Comparison of ENCODE assay signal across 25 cellular contexts in genomic region chr5:93300945-93301344, GRCh38.
"Had no signal": no experiment of that assay in that cellular context is flagged by ENCODE, and none has a peak within 500 bp of the region (broad histone marks: within the 10 kb centered on the region; RNA-seq: fewer than 3 reads in every experiment).

No MANE protein-coding gene starts in this region.

- FAIRE-seq: colon, endothelial cell of umbilical vein, urothelium cell line had no signal

- H3K27me3 Mint-ChIP-seq: dendritic cell treated with granulocyte-macrophage colony-stimulating factor and Interleukin-4, amounts not matched to agents 40 ng/mL and 50 ng/mL, for 4 days; effector memory CD8-positive, alpha-beta T cell had no signal

- H3K4me1 Mint-ChIP-seq: naive thymus-derived CD4-positive, alpha-beta T cell; stimulated activated effector memory CD8-positive, alpha-beta T cell treated with anti-CD3 and anti-CD28 coated beads, Interleukin-12 subunit alpha, Interleukin-12 subunit beta, amount 100 ng/mL, for 72 hours had no signal

- H3K27me3 ChIP-seq: heart left ventricle, right lobe of liver, suprapubic skin, thyroid gland had no signal

- ATAC-seq: effector memory CD8-positive, alpha-beta T cell; heart left ventricle; left colon; left ventricle myocardium superior; naive thymus-derived CD4-positive, alpha-beta T cell; right lobe of liver; stimulated activated effector memory CD8-positive, alpha-beta T cell treated with anti-CD3 and anti-CD28 coated beads, Interleukin-12 subunit alpha, Interleukin-12 subunit beta, amount 100 ng/mL, for 72 hours; stimulated activated naive CD8-positive, alpha-beta T cell treated with anti-CD3 and anti-CD28 coated beads, Interleukin-15, Interleukin-2, amounts not matched to agents 100 U/mL and 50 U/mL, for 24 hours had no signal

- H2AFZ ChIP-seq: parathyroid adenoma had no signal

- H3K36me3 Mint-ChIP-seq: naive thymus-derived CD4-positive, alpha-beta T cell; stimulated activated effector memory CD8-positive, alpha-beta T cell treated with anti-CD3 and anti-CD28 coated beads, Interleukin-12 subunit alpha, Interleukin-12 subunit beta, amount 100 ng/mL, for 72 hours; type B pancreatic cell had no signal

- H3K4me1 ChIP-seq: parathyroid adenoma, prostate gland, right lobe of liver, suprapubic skin had no signal

- H3K79me2 ChIP-seq: parathyroid adenoma had no signal

- H3K4me3 Mint-ChIP-seq: dendritic cell treated with granulocyte-macrophage colony-stimulating factor and Interleukin-4, amounts not matched to agents 40 ng/mL and 50 ng/mL, for 4 days; effector memory CD8-positive, alpha-beta T cell; naive thymus-derived CD4-positive, alpha-beta T cell; stimulated activated effector memory CD8-positive, alpha-beta T cell treated with anti-CD3 and anti-CD28 coated beads, Interleukin-12 subunit alpha, Interleukin-12 subunit beta, amount 100 ng/mL, for 72 hours; type B pancreatic cell had no signal

- H3K4me3 ChIP-seq: heart left ventricle, lung, prostate gland, right lobe of liver, suprapubic skin, thyroid gland had no signal

- H3K27ac Mint-ChIP-seq: dendritic cell treated with granulocyte-macrophage colony-stimulating factor and Interleukin-4, amounts not matched to agents 40 ng/mL and 50 ng/mL, for 4 days; effector memory CD8-positive, alpha-beta T cell; naive thymus-derived CD4-positive, alpha-beta T cell; stimulated activated effector memory CD8-positive, alpha-beta T cell treated with anti-CD3 and anti-CD28 coated beads, Interleukin-12 subunit alpha, Interleukin-12 subunit beta, amount 100 ng/mL, for 72 hours; type B pancreatic cell had no signal

- H3K36me3 ChIP-seq: heart left ventricle, prostate gland, right lobe of liver, suprapubic skin, thyroid gland had no signal

- H3K9me3 ChIP-seq: heart left ventricle, prostate gland, right lobe of liver, suprapubic skin, thyroid gland had no signal

- DNase-seq: effector memory CD8-positive, alpha-beta T cell; erythroblast; foreskin melanocyte; heart left ventricle; hippocampal formation; left colon; left ventricle myocardium superior; mesenchymal stem cell; naive thymus-derived CD4-positive, alpha-beta T cell; retina; right lobe of liver; stimulated activated CD4-positive, alpha-beta T cell treated with anti-CD3 and anti-CD28 coated beads, Interleukin-4, amount 100 ng/mL, for 1 hour; stimulated activated CD8-positive, alpha-beta memory T cell treated with anti-CD3 and anti-CD28 coated beads, Interleukin-4, amount 100 ng/mL, for 48 hours; stimulated activated naive CD8-positive, alpha-beta T cell treated with anti-CD3 and anti-CD28 coated beads, Interleukin-15, Interleukin-2, amounts not matched to agents 100 U/mL and 50 U/mL, for 24 hours; thyroid gland had no signal

- H3K9ac ChIP-seq: parathyroid adenoma had no signal

- H3K27ac ChIP-seq: heart left ventricle, parathyroid adenoma, prostate gland, right lobe of liver, suprapubic skin, thyroid gland had no signal

- H3K9me3 Mint-ChIP-seq: stimulated activated effector memory CD8-positive, alpha-beta T cell treated with anti-CD3 and anti-CD28 coated beads, Interleukin-12 subunit alpha, Interleukin-12 subunit beta, amount 100 ng/mL, for 72 hours; type B pancreatic cell had no signal
